ENCODE assay signal across 17 cellular contexts in the genomic region with DNA sequence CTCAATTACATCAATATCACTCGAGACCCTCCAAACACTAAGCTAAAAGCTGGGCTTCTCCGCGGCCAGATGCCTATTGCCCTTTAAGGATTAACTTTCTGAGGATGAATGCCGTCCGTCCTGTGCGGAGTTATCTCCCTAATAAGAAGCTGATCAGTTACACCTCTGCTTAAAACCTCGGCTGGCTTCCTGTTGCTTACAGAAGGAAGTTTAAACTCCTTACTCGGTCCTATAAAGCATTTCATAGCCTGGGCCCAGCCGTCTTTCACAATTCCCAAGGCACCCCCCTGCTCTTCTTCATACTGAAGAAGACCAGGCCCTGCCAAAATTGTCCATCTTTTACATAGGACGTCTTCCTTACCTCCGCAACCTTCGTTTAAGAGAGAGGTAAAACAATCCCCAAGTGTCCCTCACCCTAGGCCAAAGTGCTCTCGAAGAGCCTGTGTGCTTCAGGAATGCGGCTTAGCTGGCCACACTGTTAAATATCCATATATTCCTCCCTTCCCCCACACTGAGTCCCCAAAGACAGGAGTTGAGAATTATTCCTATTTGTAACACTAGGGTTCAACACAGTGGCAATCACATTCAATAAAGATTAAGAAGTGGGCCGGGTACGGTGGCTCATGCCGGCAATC.
"Had no signal": no experiment of that assay in that cellular context is flagged by ENCODE, and none has a peak within 500 bp of the region (broad histone marks: within the 10 kb centered on the region; RNA-seq: fewer than 3 reads in every experiment).

No MANE protein-coding gene starts in this region.

- FAIRE-seq: islet of Langerhans had no signal

- DNase-seq: activated CD4-positive, alpha-beta T cell treated with anti-CD3 and anti-CD28 coated beads, Interleukin-2, amount 10 ng/mL, durations not matched to agents 24 days and 14 days; activated CD8-positive, alpha-beta memory T cell treated with anti-CD3 and anti-CD28 coated beads for 24 hours; activated naive CD4-positive, alpha-beta T cell treated with anti-CD3 and anti-CD28 coated beads, Interleukin-2, amount 50 U/mL, for 16 hours; adrenal gland; cortex of kidney; effector memory CD8-positive, alpha-beta T cell; left ventricle myocardium superior; naive thymus-derived CD4-positive, alpha-beta T cell; nucleus accumbens; right lobe of liver; T-cell; T1000; tibial artery had no signal

- H3K36me3 ChIP-seq: adrenal gland, prostate gland, right lobe of liver, tibial artery had no signal

- H3K27ac ChIP-seq: adrenal gland, prostate gland, right lobe of liver, tibial artery had no signal

- H3K27me3 ChIP-seq: adrenal gland, right lobe of liver, tibial artery had no signal

- H3K9me3 ChIP-seq: adrenal gland, prostate gland, right lobe of liver, tibial artery had no signal

- H3K4me3 ChIP-seq: adrenal gland, prostate gland, right lobe of liver, tibial artery had no signal

- H3K4me1 ChIP-seq: adrenal gland, prostate gland, right lobe of liver had no signal

- ATAC-seq: activated T-helper 17 cell treated with anti-CD3 and anti-CD28 coated beads, Interleukin-2, amount 50 U/mL, for 72 hours; effector memory CD8-positive, alpha-beta T cell; naive thymus-derived CD4-positive, alpha-beta T cell; stimulated activated effector memory CD8-positive, alpha-beta T cell treated with anti-CD3 and anti-CD28 coated beads, Interleukin-12 subunit alpha, Interleukin-12 subunit beta, amount 100 ng/mL, for 72 hours; T-cell had no signal
